ENCODE assay signal across 1 cellular context in the genomic region with DNA sequence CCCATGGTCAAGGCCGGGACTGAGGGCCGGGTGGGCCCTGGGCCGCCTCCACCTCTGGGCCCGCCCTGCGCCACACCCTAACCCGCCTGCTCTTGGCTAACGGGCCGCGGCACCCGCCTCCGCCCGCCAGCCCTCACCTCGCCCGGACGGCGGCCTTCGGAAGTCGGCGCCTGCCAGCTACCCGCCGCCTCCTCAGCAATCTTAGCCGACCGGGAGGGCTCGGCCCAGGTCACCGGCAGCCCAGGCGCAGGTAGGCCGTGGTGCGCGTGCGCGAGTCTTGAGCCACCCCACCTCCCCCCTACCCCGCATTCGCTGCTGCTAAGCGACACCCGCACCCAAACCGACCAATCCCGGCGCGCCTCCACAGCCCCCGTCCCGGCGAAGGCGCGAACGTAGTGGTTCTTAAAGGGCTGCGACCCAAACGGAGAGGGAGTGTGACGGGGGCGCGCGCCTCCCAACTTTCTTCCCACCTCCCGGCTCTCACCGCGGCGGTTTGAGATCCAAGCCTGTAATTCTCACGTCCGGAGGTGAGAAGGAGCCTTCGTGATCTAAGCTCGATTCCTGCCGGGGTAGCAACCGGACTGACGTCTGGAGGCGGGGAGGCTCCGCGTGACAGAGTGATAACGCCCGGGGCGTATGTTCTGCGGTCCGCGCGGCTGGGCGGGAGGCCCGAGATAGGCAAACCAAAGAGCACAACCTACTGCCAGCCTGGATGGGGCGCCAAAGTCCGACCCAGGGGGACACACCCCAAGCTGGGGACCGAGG.
TF ChIP-seq lines count a peak whose summit lies in the region.

A gene with protein sequence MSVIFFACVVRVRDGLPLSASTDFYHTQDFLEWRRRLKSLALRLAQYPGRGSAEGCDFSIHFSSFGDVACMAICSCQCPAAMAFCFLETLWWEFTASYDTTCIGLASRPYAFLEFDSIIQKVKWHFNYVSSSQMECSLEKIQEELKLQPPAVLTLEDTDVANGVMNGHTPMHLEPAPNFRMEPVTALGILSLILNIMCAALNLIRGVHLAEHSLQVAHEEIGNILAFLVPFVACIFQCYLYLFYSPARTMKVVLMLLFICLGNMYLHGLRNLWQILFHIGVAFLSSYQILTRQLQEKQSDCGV (minus strand): TSS at position 259 of the 765 bp plus-strand sequence. CDS start 12,921 bp downstream, outside the sequence.

TF ChIP-seq in HepG2, 621 proteins besides CTCF, POLR2A, EP300 and RAD21 (continued from another document and continues in another):
- peak; percentile 50; the same call in 1 of the 2 replicates for TF ChIP-seq KDM5A (IDR thresholded peaks at IDR 0.05; ENCODE audit: borderline replicate concordance, low read length)
- TF ChIP-seq ZNF484 (CRISPR knock-in tag; IDR thresholded peaks at IDR 0.05; ENCODE audit: borderline replicate concordance, low read depth), result no peak
- TF ChIP-seq ZNF75D (CRISPR knock-in tag; IDR thresholded peaks at IDR 0.05; ENCODE audit: borderline replicate concordance), result no peak
- TF ChIP-seq, protein P1, sequence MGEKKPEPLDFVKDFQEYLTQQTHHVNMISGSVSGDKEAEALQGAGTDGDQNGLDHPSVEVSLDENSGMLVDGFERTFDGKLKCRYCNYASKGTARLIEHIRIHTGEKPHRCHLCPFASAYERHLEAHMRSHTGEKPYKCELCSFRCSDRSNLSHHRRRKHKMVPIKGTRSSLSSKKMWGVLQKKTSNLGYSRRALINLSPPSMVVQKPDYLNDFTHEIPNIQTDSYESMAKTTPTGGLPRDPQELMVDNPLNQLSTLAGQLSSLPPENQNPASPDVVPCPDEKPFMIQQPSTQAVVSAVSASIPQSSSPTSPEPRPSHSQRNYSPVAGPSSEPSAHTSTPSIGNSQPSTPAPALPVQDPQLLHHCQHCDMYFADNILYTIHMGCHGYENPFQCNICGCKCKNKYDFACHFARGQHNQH (CRISPR knock-in tag; IDR thresholded peaks at IDR 0.05), result peak; percentile 52
- TF ChIP-seq ZNF326 (CRISPR knock-in tag; IDR thresholded peaks at IDR 0.05; ENCODE audit: borderline replicate concordance), result no peak
- TF ChIP-seq ELF1 (CRISPR knock-in tag; IDR thresholded peaks at IDR 0.05), result no peak
- 0 out of 2 replicates have a peak, but pooled peaks have one; percentile 50 for TF ChIP-seq MEIS1 (CRISPR knock-in tag; IDR thresholded peaks at IDR 0.05; ENCODE audit: borderline replicate concordance)
- TF ChIP-seq KLF11 (CRISPR knock-in tag; IDR thresholded peaks at IDR 0.05), result 0 out of 2 replicates have a peak, but pooled peaks have one; percentile 11
- TF ChIP-seq SMARCE1 (IDR thresholded peaks at IDR 0.05; ENCODE audit: borderline replicate concordance), result no peak
- no peak for TF ChIP-seq PCBP2 (optimal IDR thresholded peaks at IDR 0.05; ENCODE audit: low read depth, low read length, poor library complexity, severe bottlenecking)
- no peak for TF ChIP-seq ZEB1 (IDR thresholded peaks at IDR 0.05; ENCODE audit: insufficient replicate concordance, low read depth)
- no peak for TF ChIP-seq NFE2L2 (IDR thresholded peaks at IDR 0.05; ENCODE audit: low read length)
- 0 out of 2 replicates have a peak, but pooled peaks have one; percentile 46 for TF ChIP-seq HOXA5 (CRISPR knock-in tag; IDR thresholded peaks at IDR 0.05)
- TF ChIP-seq ZNF674 (CRISPR knock-in tag; IDR thresholded peaks at IDR 0.05; ENCODE audit: low read depth), result 0 out of 2 replicates have a peak, but pooled peaks have one; percentile 28
- TF ChIP-seq SRSF9 (IDR thresholded peaks at IDR 0.05; ENCODE audit: borderline replicate concordance, insufficient read depth, low read depth, low read length, poor library complexity, severe bottlenecking), result no peak
- TF ChIP-seq ZNF776 (CRISPR knock-in tag; IDR thresholded peaks at IDR 0.05), result peak; percentile 79; the same call in 1 of the 2 replicates
- TF ChIP-seq ZNF672 (CRISPR knock-in tag; IDR thresholded peaks at IDR 0.05), result no peak
- no peak for TF ChIP-seq JUND (CRISPR knock-in tag; IDR thresholded peaks at IDR 0.05)
- no peak for TF ChIP-seq MAF1 (CRISPR knock-in tag; IDR thresholded peaks at IDR 0.05; ENCODE audit: borderline replicate concordance)
- no peak for TF ChIP-seq KDM6A (CRISPR knock-in tag; IDR thresholded peaks at IDR 0.05; ENCODE audit: low read depth)
- peak; percentile 56; the same call in 1 of the 2 replicates for TF ChIP-seq CREM (IDR thresholded peaks at IDR 0.05)
- no peak for TF ChIP-seq CREM (CRISPR knock-in tag; IDR thresholded peaks at IDR 0.05)
- TF ChIP-seq FOXM1 (CRISPR knock-in tag; IDR thresholded peaks at IDR 0.05), result no peak
- no peak for TF ChIP-seq ZNF510 (CRISPR knock-in tag; IDR thresholded peaks at IDR 0.05; ENCODE audit: low read depth)
- peak; percentile 74 for TF ChIP-seq SP2 (CRISPR knock-in tag; IDR thresholded peaks at IDR 0.05)
- TF ChIP-seq, protein P2, sequence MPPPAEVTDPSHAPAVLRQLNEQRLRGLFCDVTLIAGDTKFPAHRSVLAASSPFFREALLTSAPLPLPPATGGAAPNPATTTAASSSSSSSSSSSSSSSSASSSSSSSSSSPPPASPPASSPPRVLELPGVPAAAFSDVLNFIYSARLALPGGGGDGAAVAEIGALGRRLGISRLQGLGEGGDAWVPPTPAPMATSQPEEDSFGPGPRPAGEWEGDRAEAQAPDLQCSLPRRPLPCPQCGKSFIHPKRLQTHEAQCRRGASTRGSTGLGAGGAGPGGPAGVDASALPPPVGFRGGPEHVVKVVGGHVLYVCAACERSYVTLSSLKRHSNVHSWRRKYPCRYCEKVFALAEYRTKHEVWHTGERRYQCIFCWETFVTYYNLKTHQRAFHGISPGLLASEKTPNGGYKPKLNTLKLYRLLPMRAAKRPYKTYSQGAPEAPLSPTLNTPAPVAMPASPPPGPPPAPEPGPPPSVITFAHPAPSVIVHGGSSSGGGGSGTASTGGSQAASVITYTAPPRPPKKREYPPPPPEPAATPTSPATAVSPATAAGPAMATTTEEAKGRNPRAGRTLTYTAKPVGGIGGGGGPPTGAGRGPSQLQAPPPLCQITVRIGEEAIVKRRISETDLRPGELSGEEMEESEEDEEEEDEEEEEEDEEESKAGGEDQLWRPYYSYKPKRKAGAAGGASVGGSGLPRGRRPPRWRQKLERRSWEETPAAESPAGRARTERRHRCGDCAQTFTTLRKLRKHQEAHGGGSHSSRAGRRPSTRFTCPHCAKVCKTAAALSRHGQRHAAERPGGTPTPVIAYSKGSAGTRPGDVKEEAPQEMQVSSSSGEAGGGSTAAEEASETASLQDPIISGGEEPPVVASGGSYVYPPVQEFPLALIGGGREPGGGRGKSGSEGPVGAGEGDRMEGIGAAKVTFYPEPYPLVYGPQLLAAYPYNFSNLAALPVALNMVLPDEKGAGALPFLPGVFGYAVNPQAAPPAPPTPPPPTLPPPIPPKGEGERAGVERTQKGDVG (CRISPR knock-in tag; IDR thresholded peaks at IDR 0.05; ENCODE audit: borderline replicate concordance), result no peak
- peak; percentile 7 for TF ChIP-seq SKI (IDR thresholded peaks at IDR 0.05; ENCODE audit: partially characterized antibody)
- TF ChIP-seq RAD51 (IDR thresholded peaks at IDR 0.05; ENCODE audit: borderline replicate concordance), result no peak
- TF ChIP-seq NFKB2 (CRISPR knock-in tag; IDR thresholded peaks at IDR 0.05; ENCODE audit: borderline replicate concordance), result peak; percentile 70; the same call in 1 of the 2 replicates
- no peak for TF ChIP-seq CAMTA2 (CRISPR knock-in tag; IDR thresholded peaks at IDR 0.05; ENCODE audit: borderline replicate concordance)
- TF ChIP-seq TARDBP (CRISPR knock-in tag; IDR thresholded peaks at IDR 0.05), result peak; percentile 79
- TF ChIP-seq, protein P3, sequence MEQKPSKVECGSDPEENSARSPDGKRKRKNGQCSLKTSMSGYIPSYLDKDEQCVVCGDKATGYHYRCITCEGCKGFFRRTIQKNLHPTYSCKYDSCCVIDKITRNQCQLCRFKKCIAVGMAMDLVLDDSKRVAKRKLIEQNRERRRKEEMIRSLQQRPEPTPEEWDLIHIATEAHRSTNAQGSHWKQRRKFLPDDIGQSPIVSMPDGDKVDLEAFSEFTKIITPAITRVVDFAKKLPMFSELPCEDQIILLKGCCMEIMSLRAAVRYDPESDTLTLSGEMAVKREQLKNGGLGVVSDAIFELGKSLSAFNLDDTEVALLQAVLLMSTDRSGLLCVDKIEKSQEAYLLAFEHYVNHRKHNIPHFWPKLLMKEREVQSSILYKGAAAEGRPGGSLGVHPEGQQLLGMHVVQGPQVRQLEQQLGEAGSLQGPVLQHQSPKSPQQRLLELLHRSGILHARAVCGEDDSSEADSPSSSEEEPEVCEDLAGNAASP (CRISPR knock-in tag; IDR thresholded peaks at IDR 0.05; ENCODE audit: borderline replicate concordance), result peak; percentile 15; the same call in 1 of the 2 replicates
- TF ChIP-seq HNRNPH1 (optimal IDR thresholded peaks at IDR 0.05; ENCODE audit: low read depth, low read length), result no peak
- TF ChIP-seq, protein P4, sequence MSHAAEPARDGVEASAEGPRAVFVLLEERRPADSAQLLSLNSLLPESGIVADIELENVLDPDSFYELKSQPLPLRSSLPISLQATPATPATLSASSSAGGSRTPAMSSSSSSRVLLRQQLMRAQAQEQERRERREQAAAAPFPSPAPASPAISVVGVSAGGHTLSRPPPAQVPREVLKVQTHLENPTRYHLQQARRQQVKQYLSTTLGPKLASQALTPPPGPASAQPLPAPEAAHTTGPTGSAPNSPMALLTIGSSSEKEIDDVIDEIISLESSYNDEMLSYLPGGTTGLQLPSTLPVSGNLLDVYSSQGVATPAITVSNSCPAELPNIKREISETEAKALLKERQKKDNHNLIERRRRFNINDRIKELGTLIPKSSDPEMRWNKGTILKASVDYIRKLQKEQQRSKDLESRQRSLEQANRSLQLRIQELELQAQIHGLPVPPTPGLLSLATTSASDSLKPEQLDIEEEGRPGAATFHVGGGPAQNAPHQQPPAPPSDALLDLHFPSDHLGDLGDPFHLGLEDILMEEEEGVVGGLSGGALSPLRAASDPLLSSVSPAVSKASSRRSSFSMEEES (CRISPR knock-in tag; IDR thresholded peaks at IDR 0.05), result peak; percentile 68; the same call in 1 of the 2 replicates
- no peak; the same call in 1 of the 2 replicates for TF ChIP-seq ZNF773 (CRISPR knock-in tag; IDR thresholded peaks at IDR 0.05; ENCODE audit: borderline replicate concordance)
- TF ChIP-seq, protein P5, sequence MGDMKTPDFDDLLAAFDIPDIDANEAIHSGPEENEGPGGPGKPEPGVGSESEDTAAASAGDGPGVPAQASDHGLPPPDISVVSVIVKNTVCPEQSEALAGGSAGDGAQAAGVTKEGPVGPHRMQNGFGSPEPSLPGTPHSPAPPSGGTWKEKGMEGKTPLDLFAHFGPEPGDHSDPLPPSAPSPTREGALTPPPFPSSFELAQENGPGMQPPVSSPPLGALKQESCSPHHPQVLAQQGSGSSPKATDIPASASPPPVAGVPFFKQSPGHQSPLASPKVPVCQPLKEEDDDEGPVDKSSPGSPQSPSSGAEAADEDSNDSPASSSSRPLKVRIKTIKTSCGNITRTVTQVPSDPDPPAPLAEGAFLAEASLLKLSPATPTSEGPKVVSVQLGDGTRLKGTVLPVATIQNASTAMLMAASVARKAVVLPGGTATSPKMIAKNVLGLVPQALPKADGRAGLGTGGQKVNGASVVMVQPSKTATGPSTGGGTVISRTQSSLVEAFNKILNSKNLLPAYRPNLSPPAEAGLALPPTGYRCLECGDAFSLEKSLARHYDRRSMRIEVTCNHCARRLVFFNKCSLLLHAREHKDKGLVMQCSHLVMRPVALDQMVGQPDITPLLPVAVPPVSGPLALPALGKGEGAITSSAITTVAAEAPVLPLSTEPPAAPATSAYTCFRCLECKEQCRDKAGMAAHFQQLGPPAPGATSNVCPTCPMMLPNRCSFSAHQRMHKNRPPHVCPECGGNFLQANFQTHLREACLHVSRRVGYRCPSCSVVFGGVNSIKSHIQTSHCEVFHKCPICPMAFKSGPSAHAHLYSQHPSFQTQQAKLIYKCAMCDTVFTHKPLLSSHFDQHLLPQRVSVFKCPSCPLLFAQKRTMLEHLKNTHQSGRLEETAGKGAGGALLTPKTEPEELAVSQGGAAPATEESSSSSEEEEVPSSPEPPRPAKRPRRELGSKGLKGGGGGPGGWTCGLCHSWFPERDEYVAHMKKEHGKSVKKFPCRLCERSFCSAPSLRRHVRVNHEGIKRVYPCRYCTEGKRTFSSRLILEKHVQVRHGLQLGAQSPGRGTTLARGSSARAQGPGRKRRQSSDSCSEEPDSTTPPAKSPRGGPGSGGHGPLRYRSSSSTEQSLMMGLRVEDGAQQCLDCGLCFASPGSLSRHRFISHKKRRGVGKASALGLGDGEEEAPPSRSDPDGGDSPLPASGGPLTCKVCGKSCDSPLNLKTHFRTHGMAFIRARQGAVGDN (CRISPR knock-in tag; IDR thresholded peaks at IDR 0.05), result peak; percentile 95
- TF ChIP-seq, protein P6, sequence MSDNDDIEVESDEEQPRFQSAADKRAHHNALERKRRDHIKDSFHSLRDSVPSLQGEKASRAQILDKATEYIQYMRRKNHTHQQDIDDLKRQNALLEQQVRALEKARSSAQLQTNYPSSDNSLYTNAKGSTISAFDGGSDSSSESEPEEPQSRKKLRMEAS (IDR thresholded peaks at IDR 0.05), result no peak; the same call in 1 of the 2 replicates
- TF ChIP-seq NCOR1 (IDR thresholded peaks at IDR 0.05; ENCODE audit: borderline replicate concordance, low read length), result peak; percentile 51; the same call in 1 of the 2 replicates
- TF ChIP-seq, protein P7, sequence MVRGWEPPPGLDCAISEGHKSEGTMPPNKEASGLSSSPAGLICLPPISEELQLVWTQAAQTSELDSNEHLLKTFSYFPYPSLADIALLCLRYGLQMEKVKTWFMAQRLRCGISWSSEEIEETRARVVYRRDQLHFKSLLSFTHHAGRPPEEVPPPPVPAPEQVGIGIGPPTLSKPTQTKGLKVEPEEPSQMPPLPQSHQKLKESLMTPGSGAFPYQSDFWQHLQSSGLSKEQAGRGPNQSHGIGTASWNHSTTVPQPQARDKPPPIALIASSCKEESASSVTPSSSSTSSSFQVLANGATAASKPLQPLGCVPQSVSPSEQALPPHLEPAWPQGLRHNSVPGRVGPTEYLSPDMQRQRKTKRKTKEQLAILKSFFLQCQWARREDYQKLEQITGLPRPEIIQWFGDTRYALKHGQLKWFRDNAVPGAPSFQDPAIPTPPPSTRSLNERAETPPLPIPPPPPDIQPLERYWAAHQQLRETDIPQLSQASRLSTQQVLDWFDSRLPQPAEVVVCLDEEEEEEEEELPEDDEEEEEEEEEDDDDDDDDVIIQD (CRISPR knock-in tag; IDR thresholded peaks at IDR 0.05; ENCODE audit: low read depth), result no peak
- no peak for TF ChIP-seq ZBTB7A (CRISPR knock-in tag; IDR thresholded peaks at IDR 0.05)
- peak; percentile 85; the same call in 1 of the 2 replicates for TF ChIP-seq KAT7 (CRISPR knock-in tag; IDR thresholded peaks at IDR 0.05; ENCODE audit: borderline replicate concordance)
- peak; percentile 55 for TF ChIP-seq ZNF747 (CRISPR knock-in tag; IDR thresholded peaks at IDR 0.05; ENCODE audit: borderline replicate concordance)
